In genomic region chr3:47577583-47578118, GRCh38 we compare ENCODE assay signal across 8 cellular contexts. TPM values are rescaled to one million over a fixed set of nuclear protein-coding genes. Genes with fewer than 3 reads are reported as not detected.
DNase-seq lines count a peak whose midpoint lies in the region; ATAC-seq, FAIRE-seq and TF ChIP-seq lines count a peak whose summit lies in the region.

No MANE protein-coding gene starts in this region.

- H3K9me3 ChIP-seq in iPS-18a (ENCODE audit: control insufficient read depth, low read depth, low read length), result no peaks in the 10 kb centered on the region

- H3K9me3 Mint-ChIP-seq in activated naive CD8-positive, alpha-beta T cell treated with anti-CD3 and anti-CD28 coated beads, Interleukin-2, amount 10 ng/mL, durations not matched to agents 7 days and 5 days, result no peaks in the 10 kb centered on the region
- H3K9me3 Mint-ChIP-seq in stimulated activated effector memory CD8-positive, alpha-beta T cell treated with anti-CD3 and anti-CD28 coated beads, Interleukin-12 subunit alpha, Interleukin-12 subunit beta, amount 100 ng/mL, for 72 hours, result no peaks in the 10 kb centered on the region

- peak overlapping the region; percentile 47 for H3K4me3 ChIP-seq in iPS-18a (ENCODE audit: low read length)

- H3K27me3 ChIP-seq in iPS-18a (ENCODE audit: control insufficient read depth, insufficient read depth, low read length), result peaks cover 33% of the 10 kb centered on the region

- FAIRE-seq in GM12892 (lab: Jason Lieb, UNC), result no peak

- peak; percentile 38 for DNase-seq in NCI-H146 (lab: John Stamatoyannopoulos, UW)
- no peak for DNase-seq in NCI-H146 treated with DMSO at 0.1 percent for 48 hours (lab: John Stamatoyannopoulos, UW; ENCODE audit: unreplicated experiment)
- no peak for DNase-seq in activated naive CD8-positive, alpha-beta T cell treated with anti-CD3 and anti-CD28 coated beads, Interleukin-2, amount 10 ng/mL, durations not matched to agents 7 days and 5 days
- no peak for DNase-seq in stimulated activated effector memory CD8-positive, alpha-beta T cell treated with anti-CD3 and anti-CD28 coated beads, Interleukin-12 subunit alpha, Interleukin-12 subunit beta, amount 100 ng/mL, for 72 hours (ENCODE audit: low spot score in 2 of 2)
- DNase-seq in C1 segment of cervical spinal cord (lab: John Stamatoyannopoulos, UW), result no peak
- DNase-seq in GM12892 (ENCODE audit: insufficient read length), result no peak

- H3K27ac Mint-ChIP-seq in activated naive CD8-positive, alpha-beta T cell treated with anti-CD3 and anti-CD28 coated beads, Interleukin-2, amount 10 ng/mL, durations not matched to agents 7 days and 5 days, result no peak overlapping the region
- H3K27ac Mint-ChIP-seq in stimulated activated effector memory CD8-positive, alpha-beta T cell treated with anti-CD3 and anti-CD28 coated beads, Interleukin-12 subunit alpha, Interleukin-12 subunit beta, amount 100 ng/mL, for 72 hours, result no peak overlapping the region

- H3K4me1 ChIP-seq in iPS-18a (ENCODE audit: control insufficient read depth, low read depth, low read length), result no peaks in the 10 kb centered on the region

- H3K27me3 Mint-ChIP-seq in activated naive CD8-positive, alpha-beta T cell treated with anti-CD3 and anti-CD28 coated beads, Interleukin-2, amount 10 ng/mL, durations not matched to agents 7 days and 5 days, result peaks cover 42% of the 10 kb centered on the region

- no peaks in the 10 kb centered on the region for H3K36me3 ChIP-seq in iPS-18a (ENCODE audit: control insufficient read depth, low read depth, low read length)

- no peak for TF ChIP-seq POLR2A in GM12892 (IDR thresholded peaks at IDR 0.05; ENCODE audit: low read depth, low read length)

- no peak for ATAC-seq in activated naive CD8-positive, alpha-beta T cell treated with anti-CD3 and anti-CD28 coated beads, Interleukin-2, amount 10 ng/mL, durations not matched to agents 7 days and 5 days (ENCODE audit: low read depth)
- peak; percentile 27 for ATAC-seq in stimulated activated effector memory CD8-positive, alpha-beta T cell treated with anti-CD3 and anti-CD28 coated beads, Interleukin-12 subunit alpha, Interleukin-12 subunit beta, amount 100 ng/mL, for 72 hours
- ATAC-seq in HG02759 (IDR thresholded peaks at IDR 0.05; ENCODE audit: unreplicated experiment), result no peak

- no peaks in the 10 kb centered on the region for H3K4me1 Mint-ChIP-seq in activated naive CD8-positive, alpha-beta T cell treated with anti-CD3 and anti-CD28 coated beads, Interleukin-2, amount 10 ng/mL, durations not matched to agents 7 days and 5 days
- no peaks in the 10 kb centered on the region for H3K4me1 Mint-ChIP-seq in stimulated activated effector memory CD8-positive, alpha-beta T cell treated with anti-CD3 and anti-CD28 coated beads, Interleukin-12 subunit alpha, Interleukin-12 subunit beta, amount 100 ng/mL, for 72 hours

- no peak overlapping the region for H3K27ac ChIP-seq in iPS-18a (ENCODE audit: low read length)

- no peaks in the 10 kb centered on the region for H3K36me3 Mint-ChIP-seq in activated naive CD8-positive, alpha-beta T cell treated with anti-CD3 and anti-CD28 coated beads, Interleukin-2, amount 10 ng/mL, durations not matched to agents 7 days and 5 days
- peaks cover 6% of the 10 kb centered on the region for H3K36me3 Mint-ChIP-seq in stimulated activated effector memory CD8-positive, alpha-beta T cell treated with anti-CD3 and anti-CD28 coated beads, Interleukin-12 subunit alpha, Interleukin-12 subunit beta, amount 100 ng/mL, for 72 hours

- H3K9ac ChIP-seq in iPS-18a (ENCODE audit: low read length), result no peak overlapping the region

- H3K4me3 Mint-ChIP-seq in activated naive CD8-positive, alpha-beta T cell treated with anti-CD3 and anti-CD28 coated beads, Interleukin-2, amount 10 ng/mL, durations not matched to agents 7 days and 5 days, result peak overlapping the region; percentile 63
- peak overlapping the region; percentile 50 for H3K4me3 Mint-ChIP-seq in stimulated activated effector memory CD8-positive, alpha-beta T cell treated with anti-CD3 and anti-CD28 coated beads, Interleukin-12 subunit alpha, Interleukin-12 subunit beta, amount 100 ng/mL, for 72 hours

- POLR2A ChIA-PET in activated naive CD8-positive, alpha-beta T cell treated with anti-CD3 and anti-CD28 coated beads, Interleukin-2, amount 10 ng/mL, durations not matched to agents 7 days and 5 days (lab: Charles Lee), result interaction anchor here (0.9 kb wide), 1 partner anchor 203 kb away, joined by 4 read pairs; no protein-coding TSS in a partner anchor

RNA-seq across cellular contexts. Expression of gene CSPG5, which starts 1.0 kb away (rescaled TPM):
- total RNA-seq in activated naive CD8-positive, alpha-beta T cell treated with anti-CD3 and anti-CD28 coated beads, Interleukin-2, amount 10 ng/mL, durations not matched to agents 7 days and 5 days, result under 1 TPM; 0.25 to 0.43 TPM
- polyA plus RNA-seq in GM12892 (2012; ENCODE audit: missing spikeins), result 0.15 TPM
